ENCODE assay signal across 8 cellular contexts in the genomic region with DNA sequence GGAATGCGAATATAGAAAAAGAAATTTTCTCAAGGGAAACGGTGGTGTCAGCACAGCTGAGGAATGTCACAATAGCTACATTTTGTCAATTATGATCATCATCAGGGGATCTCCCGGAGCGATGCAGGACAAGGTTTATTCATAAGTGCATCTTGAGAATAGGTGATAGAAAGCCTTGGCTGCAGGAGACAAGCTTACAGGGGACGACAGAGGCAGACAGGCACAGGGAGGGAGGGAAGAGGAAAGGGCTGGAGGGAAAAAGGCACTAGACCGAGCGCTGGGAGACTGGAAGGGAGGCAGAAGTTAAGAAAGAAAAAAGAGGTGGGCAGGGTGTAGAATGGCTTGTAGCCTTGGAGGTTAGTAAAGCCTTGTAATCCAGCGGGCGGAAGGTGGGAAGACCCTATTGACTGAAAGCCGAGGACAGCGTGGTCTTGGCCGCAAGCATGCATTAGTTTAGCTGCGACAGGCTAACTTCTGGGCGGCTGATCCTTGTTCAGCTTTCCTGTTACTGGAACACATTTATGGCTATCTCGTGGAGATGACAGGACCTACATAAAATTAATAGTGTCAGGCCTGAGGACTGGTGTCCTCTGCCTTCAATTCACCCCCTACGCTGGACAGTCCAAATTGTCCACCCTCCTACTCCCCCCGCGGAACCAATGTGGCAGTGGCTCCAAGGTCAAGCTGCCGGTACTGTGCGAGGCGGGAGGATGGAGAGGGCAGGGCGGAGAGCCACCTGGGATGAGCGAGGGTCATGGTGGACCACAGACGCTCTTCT. TPM values are rescaled to one million over a fixed set of nuclear protein-coding genes. Genes with fewer than 3 reads are reported as not detected.
DNase-seq lines count a peak whose midpoint lies in the region; ATAC-seq, FAIRE-seq and TF ChIP-seq lines count a peak whose summit lies in the region.

No MANE protein-coding gene starts in this region.

- H3K27me3 Mint-ChIP-seq in mesothelial cell of epicardium (ENCODE audit: low read depth): no peaks in the 10 kb centered on the region

- no peaks in the 10 kb centered on the region for H3K27me3 ChIP-seq in NT2/D1 (ENCODE audit: insufficient read depth, insufficient read length)
- no peaks in the 10 kb centered on the region for H3K27me3 ChIP-seq in ectodermal cell (ENCODE audit: control insufficient read depth, insufficient read depth, low read length, poor library complexity, severe bottlenecking)
- no peaks in the 10 kb centered on the region for H3K27me3 ChIP-seq in transverse colon

- H3K9me3 ChIP-seq in NT2/D1 (ENCODE audit: insufficient read depth, low read length) (no peaks in the 10 kb centered on the region), ectodermal cell (ENCODE audit: control insufficient read depth, low read length) (no peaks in the 10 kb centered on the region), transverse colon (no peaks in the 10 kb centered on the region)

- intact Hi-C loops in transverse colon (cut with DNase I; ENCODE audit: low total_unique reads): no loop called here

- H3K4me1 ChIP-seq in NT2/D1 (ENCODE audit: insufficient read depth, insufficient read length) (no peaks in the 10 kb centered on the region), ectodermal cell (ENCODE audit: control insufficient read depth, insufficient read depth, low read length) (no peaks in the 10 kb centered on the region), transverse colon (peaks cover 0 to 27% (median 22%) of the 10 kb centered on the region in 4 donors)

- in situ Hi-C loops in transverse colon (cut with MboI; ENCODE audit: low pct_ligation_motif_present in 1 of 4, low pct_unique_long_range_greater_than_20kb in 1 of 4, low sequenced_read_pairs in 3 of 4): no loop called here

- ATAC-seq in GM18867 (IDR thresholded peaks at IDR 0.05; ENCODE audit: unreplicated experiment) (no peak), HG02852 (IDR thresholded peaks at IDR 0.05; ENCODE audit: unreplicated experiment) (no peak)

- WGBS in ectodermal cell, 2 experiments: 5 to 6% methylated on average over 24 of the region's 24 CpGs
- WGBS in transverse colon (ENCODE audit: low coverage in 1 of 2), 2 donors: 7 to 13% methylated on average over 8 to 24 of the region's 24 CpGs

- H3K4me3 Mint-ChIP-seq in mesothelial cell of epicardium: peak overlapping the region; percentile 91

- H3K36me3 ChIP-seq in NT2/D1 (ENCODE audit: insufficient read depth, insufficient read length, low read length) (no peaks in the 10 kb centered on the region), ectodermal cell (ENCODE audit: control insufficient read depth, insufficient read depth, low read length) (no peaks in the 10 kb centered on the region), transverse colon (no peaks in the 10 kb centered on the region)

- H3K36me3 Mint-ChIP-seq in mesothelial cell of epicardium: peaks cover 2% of the 10 kb centered on the region

- H3K27ac Mint-ChIP-seq in mesothelial cell of epicardium: peak overlapping the region; percentile 95

- no peak for TF ChIP-seq CTCF in mesothelial cell of epicardium (IDR thresholded peaks at IDR 0.05; ENCODE audit: unreplicated experiment)
- no peak for TF ChIP-seq CTCF in transverse colon (IDR thresholded peaks at IDR 0.05)

- TF ChIP-seq EP300 in transverse colon (IDR thresholded peaks at IDR 0.05; ENCODE audit: low read depth): no peak

- peak overlapping the region; percentile 98 for H3K9ac ChIP-seq in NT2/D1 (ENCODE audit: insufficient read length, low read depth)

- TF ChIP-seq POLR2A in transverse colon (IDR thresholded peaks at IDR 0.05): no peak

- peak overlapping the region; percentile 84 for H3K27ac ChIP-seq in ectodermal cell (ENCODE audit: insufficient read depth, low read depth, low read length, poor library complexity, severe bottlenecking)
- peak overlapping the region; percentile 88 to 97 (median 94) for H3K27ac ChIP-seq in transverse colon

- H3K4me1 Mint-ChIP-seq in mesothelial cell of epicardium: peaks cover 34% of the 10 kb centered on the region

- DNase-seq in C1 segment of cervical spinal cord (lab: John Stamatoyannopoulos, UW) (peak in 11 of 14 donors; percentile 14 to 72 (median 50)), NT2/D1 (ENCODE audit: low read depth, low spot score) (no peak), mesothelial cell of epicardium (ENCODE audit: low spot score in 2 of 2, unreplicated experiment in 2 of 2) (no peak), transverse colon (peak; percentile 22), GM19239 (ENCODE audit: insufficient read length, low spot score) (no peak)

- no peak for FAIRE-seq in GM19239 (lab: Jason Lieb, UNC)

- peak overlapping the region; percentile 93 for H3K4me3 ChIP-seq in NT2/D1 (ENCODE audit: insufficient read length, low read depth)
- H3K4me3 ChIP-seq in ectodermal cell (ENCODE audit: insufficient read depth, low read depth, low read length): peak overlapping the region; percentile 91
- peak overlapping the region; percentile 53 to 96 (median 78) for H3K4me3 ChIP-seq in transverse colon

- H3K9me3 Mint-ChIP-seq in mesothelial cell of epicardium: no peaks in the 10 kb centered on the region

RNA-seq across cellular contexts. Expression of a gene that starts 1.5 kb away (rescaled TPM):
- 39.6 TPM for polyA plus RNA-seq in ectodermal cell (2013, experiment 1 of 4)
- 45.1 TPM for polyA plus RNA-seq in ectodermal cell (2013, experiment 2 of 4)
- polyA plus RNA-seq in ectodermal cell (2013, experiment 3 of 4): 36.4 TPM
- 45.4 TPM for polyA plus RNA-seq in ectodermal cell (2013, experiment 4 of 4)
- total RNA-seq in mesothelial cell of epicardium (26.1 to 28.3 TPM (median 27.3 TPM) in 3 replicates), transverse colon (100 to 1,000 TPM in 1 of 4 donors, 10 to 100 TPM in 3; 28.1 to 104 (median 40.8) TPM)

Comparison
In these comparisons a context has a peak if more than half of its experiments do, and no peak if none do; other contexts are left out.
1. DNase-seq: peak in C1 segment of cervical spinal cord (11 of 14) and transverse colon (single experiment); none in NT2/D1 (single experiment), mesothelial cell of epicardium (0 of 2) and GM19239 (single experiment).
2. Peak in every context shown above with its lines, with median percentiles within 50 percentile points of each other: H3K4me3 ChIP-seq.